ENCODE assay signal across 9 cellular contexts in the genomic region with DNA sequence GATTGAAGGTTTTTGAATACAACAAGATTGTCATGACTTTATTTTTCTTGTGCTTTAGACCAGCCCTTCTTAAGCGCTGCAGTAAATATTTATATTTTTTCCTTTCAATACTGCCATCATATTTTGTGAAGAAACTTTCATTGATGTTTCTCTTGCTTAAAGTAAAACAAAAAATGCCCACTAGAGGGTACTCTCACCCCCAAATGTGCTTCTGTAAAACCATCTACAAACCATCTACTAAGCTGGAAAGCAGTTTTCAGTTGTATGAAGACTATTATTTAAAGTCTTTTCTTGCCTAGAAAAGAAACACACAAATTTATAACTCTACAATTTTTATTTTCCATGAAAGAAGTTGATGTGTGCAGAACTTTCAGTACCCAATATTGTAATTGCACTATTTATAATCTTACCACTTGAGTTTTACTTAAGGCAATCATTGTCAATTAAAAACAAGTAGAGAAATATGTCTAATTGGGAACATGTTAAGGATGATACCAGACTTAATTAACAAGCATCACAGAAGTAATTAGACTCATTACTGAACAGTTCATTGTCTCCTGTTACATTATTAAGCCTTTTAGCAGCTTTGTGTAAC. TPM values are rescaled to one million over a fixed set of nuclear protein-coding genes. Genes with fewer than 3 reads are reported as not detected.
DNase-seq lines count a peak whose midpoint lies in the region; ATAC-seq, FAIRE-seq and TF ChIP-seq lines count a peak whose summit lies in the region.
"Had no signal": no experiment of that assay in that cellular context is flagged by ENCODE, and none has a peak within 500 bp of the region (broad histone marks: within the 10 kb centered on the region; RNA-seq: fewer than 3 reads in every experiment).

No MANE protein-coding gene starts in this region.

- H3K27me3 ChIP-seq in thoracic aorta (replicated peaks; ENCODE audit: insufficient read depth), result no peaks in the 10 kb centered on the region

- no peaks in the 10 kb centered on the region for H3K27me3 Mint-ChIP-seq in activated CD4-positive, alpha-beta memory T cell treated with anti-CD3 and anti-CD28 coated beads, Interleukin-2, amount 10 ng/mL, durations not matched to agents 7 days and 5 days
- H3K27me3 Mint-ChIP-seq: stimulated activated naive B cell treated with anti-CD40 and anti-IgM and Interleukin-4, amounts not matched to agents 10 μg/mL and 1 μg/mL and 100 μg/mL, for 72 hours had no signal

- H3K27ac ChIP-seq in thoracic aorta, result peak overlapping the region in 1 of 2 donors; percentile 57

- POLR2A ChIA-PET in activated CD4-positive, alpha-beta memory T cell treated with anti-CD3 and anti-CD28 coated beads, Interleukin-2, amount 10 ng/mL, durations not matched to agents 7 days and 5 days (lab: Charles Lee), result interaction anchor here (1.2 kb wide), 1 partner anchor 27 kb away, joined by 4 read pairs; no protein-coding TSS in a partner anchor

- H3K4me3 ChIP-seq in LNCaP clone FGC (ENCODE audit: low read depth, low read length), result no peak overlapping the region
- no peak overlapping the region for H3K4me3 ChIP-seq in thoracic aorta

- in situ Hi-C loops in GM13976 (cut with MboI; ENCODE audit: low sequenced_read_pairs, unreplicated experiment), result no loop called here

- DNase-seq in AG08396 (ENCODE audit: low spot score) (peak; percentile 26), GM13976 (ENCODE audit: low spot score) (peak; percentile 30), LNCaP clone FGC (ENCODE audit: low read depth) (no peak), SW480 (ENCODE audit: low spot score) (peak; percentile 33), germinal center (ENCODE audit: low spot score) (peak; percentile 15), thoracic aorta (ENCODE audit: low spot score) (no peak), H54 (ENCODE audit: insufficient read length, low spot score) (no peak)
- DNase-seq in activated CD4-positive, alpha-beta memory T cell treated with anti-CD3 and anti-CD28 coated beads, Interleukin-2, amount 10 ng/mL, durations not matched to agents 7 days and 5 days, result no peak
- DNase-seq: stimulated activated naive B cell treated with anti-CD40 and anti-IgM and Interleukin-4, amounts not matched to agents 10 μg/mL and 1 μg/mL and 100 μg/mL, for 72 hours had no signal

- no peak for FAIRE-seq in H54 (lab: Jason Lieb, UNC)

- H3K4me3 Mint-ChIP-seq in activated CD4-positive, alpha-beta memory T cell treated with anti-CD3 and anti-CD28 coated beads, Interleukin-2, amount 10 ng/mL, durations not matched to agents 7 days and 5 days, result no peak overlapping the region
- H3K4me3 Mint-ChIP-seq: stimulated activated naive B cell treated with anti-CD40 and anti-IgM and Interleukin-4, amounts not matched to agents 10 μg/mL and 1 μg/mL and 100 μg/mL, for 72 hours had no signal

- H3K36me3 Mint-ChIP-seq in activated CD4-positive, alpha-beta memory T cell treated with anti-CD3 and anti-CD28 coated beads, Interleukin-2, amount 10 ng/mL, durations not matched to agents 7 days and 5 days (ENCODE audit: low read depth), result peaks cover 35% of the 10 kb centered on the region

- no peak for ATAC-seq in thoracic aorta (ENCODE audit: insufficient number of reproducible peaks, low FRiP score, low read depth)

- H3K27ac Mint-ChIP-seq in activated CD4-positive, alpha-beta memory T cell treated with anti-CD3 and anti-CD28 coated beads, Interleukin-2, amount 10 ng/mL, durations not matched to agents 7 days and 5 days, result no peak overlapping the region
- H3K27ac Mint-ChIP-seq: stimulated activated naive B cell treated with anti-CD40 and anti-IgM and Interleukin-4, amounts not matched to agents 10 μg/mL and 1 μg/mL and 100 μg/mL, for 72 hours had no signal

- H3K4me1 ChIP-seq in thoracic aorta (ENCODE audit: control insufficient read depth in 1 of 2, low read depth in 2 of 2), result peaks cover 10 to 23% of the 10 kb centered on the region in 2 donors

- no peaks in the 10 kb centered on the region for H3K9me3 Mint-ChIP-seq in activated CD4-positive, alpha-beta memory T cell treated with anti-CD3 and anti-CD28 coated beads, Interleukin-2, amount 10 ng/mL, durations not matched to agents 7 days and 5 days
- H3K9me3 Mint-ChIP-seq: stimulated activated naive B cell treated with anti-CD40 and anti-IgM and Interleukin-4, amounts not matched to agents 10 μg/mL and 1 μg/mL and 100 μg/mL, for 72 hours had no signal

- no peaks in the 10 kb centered on the region for H3K9me3 ChIP-seq in thoracic aorta

- no peak for TF ChIP-seq POLR2A in H54 (IDR thresholded peaks at IDR 0.05; ENCODE audit: low read depth, low read length)

- CTCF ChIA-PET in activated CD4-positive, alpha-beta memory T cell treated with anti-CD3 and anti-CD28 coated beads, Interleukin-2, amount 10 ng/mL, durations not matched to agents 7 days and 5 days (lab: Charles Lee), result interaction anchor here (0.5 to 5.4 kb wide), 16 partner anchors 9 to 1015 kb away, joined by 3 to 27 read pairs (median 3); partner anchors contain the start of genes LEPR and LEPROT

- TF ChIP-seq CTCF in GM13976 (IDR thresholded peaks at IDR 0.05; ENCODE audit: borderline replicate concordance, control extremely low read depth, extremely low read depth, insufficient read depth, missing control alignments) (no peak), LNCaP clone FGC (IDR thresholded peaks at IDR 0.05; ENCODE audit: control insufficient read depth, extremely low read depth, insufficient read depth) (peak; percentile 56), thoracic aorta (IDR thresholded peaks at IDR 0.05) (peak; percentile 47)

- peaks cover 40% of the 10 kb centered on the region for H3K4me1 Mint-ChIP-seq in activated CD4-positive, alpha-beta memory T cell treated with anti-CD3 and anti-CD28 coated beads, Interleukin-2, amount 10 ng/mL, durations not matched to agents 7 days and 5 days
- H3K4me1 Mint-ChIP-seq: stimulated activated naive B cell treated with anti-CD40 and anti-IgM and Interleukin-4, amounts not matched to agents 10 μg/mL and 1 μg/mL and 100 μg/mL, for 72 hours had no signal

- H3K36me3 ChIP-seq in thoracic aorta, result peaks cover 13% of the 10 kb centered on the region

RNA-seq across cellular contexts. Expression of gene LEPR, which starts 10.7 kb away (rescaled TPM):
- 10 to 100 TPM; 17.6 to 42.3 TPM for total RNA-seq in thoracic aorta
- 1 to 10 TPM; 3.7 to 4.2 TPM for total RNA-seq in activated CD4-positive, alpha-beta memory T cell treated with anti-CD3 and anti-CD28 coated beads, Interleukin-2, amount 10 ng/mL, durations not matched to agents 7 days and 5 days

RNA-seq across cellular contexts. Expression of gene LEPROT, which starts 10.7 kb away (rescaled TPM):
- 10 to 100 TPM; 79.5 to 82.9 TPM for total RNA-seq in thoracic aorta
- 10 to 100 TPM; 29.2 to 31.3 TPM for total RNA-seq in activated CD4-positive, alpha-beta memory T cell treated with anti-CD3 and anti-CD28 coated beads, Interleukin-2, amount 10 ng/mL, durations not matched to agents 7 days and 5 days

Comparison
In these comparisons a context has a peak if more than half of its experiments do, and no peak if none do; other contexts are left out.
1. DNase-seq: peak in AG08396 (single experiment), GM13976 (single experiment), SW480 (single experiment) and germinal center (single experiment); none in LNCaP clone FGC (single experiment), thoracic aorta (single experiment), H54 (single experiment) and activated CD4-positive, alpha-beta memory T cell treated with anti-CD3 and anti-CD28 coated beads, Interleukin-2, amount 10 ng/mL, durations not matched to agents 7 days and 5 days (single experiment).